17 cellular contexts compared by ENCODE assay signal in the genomic region with DNA sequence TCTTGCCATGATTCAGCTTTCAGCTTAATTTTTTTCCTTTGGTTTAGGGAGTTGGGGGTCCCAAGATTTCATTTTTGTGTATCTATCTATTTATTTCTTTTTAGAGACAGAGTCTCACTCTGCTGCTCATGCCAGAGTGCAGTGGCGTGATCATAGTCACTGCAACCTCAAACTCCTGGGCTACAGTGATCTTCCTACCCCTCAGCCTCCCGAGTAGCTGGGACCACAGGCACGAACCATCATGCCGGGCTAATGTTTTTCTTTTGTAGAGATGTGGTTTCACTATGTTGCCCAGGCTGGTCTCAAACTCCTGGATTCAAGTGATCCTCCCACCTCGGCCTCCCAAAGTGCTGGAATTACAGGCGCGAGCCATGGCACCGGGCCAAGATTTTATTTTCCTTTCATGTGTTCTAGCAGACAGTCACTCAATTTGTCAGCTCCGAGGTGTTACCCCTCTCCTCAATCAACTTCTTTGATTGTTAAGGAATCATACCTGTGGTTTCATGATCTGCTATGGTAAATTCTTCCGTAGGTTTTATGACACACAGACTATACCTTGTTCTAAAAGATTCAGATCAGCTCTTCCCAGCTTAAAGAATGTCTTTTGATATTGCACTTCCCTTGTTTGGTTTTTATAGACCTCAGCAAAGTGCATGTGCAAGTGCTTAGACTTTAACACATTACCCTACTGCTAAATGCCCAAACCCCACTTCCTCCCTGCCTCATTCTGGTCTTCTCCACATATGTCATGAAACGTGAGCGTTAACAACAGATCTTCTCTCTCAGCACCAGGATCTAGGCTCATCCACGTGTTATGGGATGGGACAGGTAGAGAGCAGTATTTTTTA. TPM values are rescaled to one million over a fixed set of nuclear protein-coding genes. Genes with fewer than 3 reads are reported as not detected.
A peak's percentile ranks its signal among the peaks of the same experiment; 100 is the strongest.
DNase-seq lines count a peak whose midpoint lies in the region; ATAC-seq and FAIRE-seq lines count a peak whose summit lies in the region.
"Had no signal": no experiment of that assay in that cellular context is flagged by ENCODE, and none has a peak within 500 bp of the region (broad histone marks: within the 10 kb centered on the region; RNA-seq: fewer than 3 reads in every experiment).

No MANE protein-coding gene starts in this region.

- in situ Hi-C loops in HAP-1 (cut with MboI; ENCODE audit: low sequenced_read_pairs), result loop anchor here (25.0 kb wide), 1 partner anchor 377 kb away; the partner anchor contains the start of gene SLFN12L

- H3K4me1 ChIP-seq in CD4-positive, CD25-positive, alpha-beta regulatory T cell (ENCODE audit: control insufficient read depth, insufficient read depth, low read length, poor library complexity, severe bottlenecking), result peaks cover 31% of the 10 kb centered on the region
- H3K4me1 ChIP-seq in naive thymus-derived CD4-positive, alpha-beta T cell (ENCODE audit: control insufficient read depth in 2 of 2, insufficient read depth in 2 of 2, low read length in 2 of 2), result peaks cover 40 to 50% of the 10 kb centered on the region in 2 donors
- no peaks in the 10 kb centered on the region for H3K4me1 ChIP-seq in HAP-1
- H3K4me1 ChIP-seq: esophagus muscularis mucosa had no signal

- peak overlapping the region; percentile 72 for H3K27ac ChIP-seq in CD4-positive, CD25-positive, alpha-beta regulatory T cell (ENCODE audit: insufficient read depth, low read length, poor library complexity, severe bottlenecking)
- H3K27ac ChIP-seq in naive thymus-derived CD4-positive, alpha-beta T cell (ENCODE audit: low read depth, low read length), result peak overlapping the region; percentile 75
- H3K27ac ChIP-seq: esophagus muscularis mucosa, GM23248 had no signal

- peak overlapping the region; percentile 2 to 79 (median 76) for H3K27ac Mint-ChIP-seq in CD4-positive, CD25-positive, alpha-beta regulatory T cell
- peak overlapping the region; percentile 58 for H3K27ac Mint-ChIP-seq in T-helper 1 cell treated with Interleukin-12 subunit alpha and Interleukin-12 subunit beta and Interleukin-4 antibody, amounts not matched to agents 30 μg/mL and 1 μg/mL, for 36 hours
- H3K27ac Mint-ChIP-seq in activated T-cell treated with anti-CD3 and anti-CD28 coated beads, Interleukin-2, amount 50 U/mL, for 72 hours, result peak overlapping the region; percentile 35
- H3K27ac Mint-ChIP-seq in naive thymus-derived CD4-positive, alpha-beta T cell, result peak overlapping the region; percentile 65 to 96 (median 90)

- POLR2A ChIA-PET in naive thymus-derived CD4-positive, alpha-beta T cell (lab: Charles Lee), result interaction anchor here (0.6 to 7.1 kb wide), 23 partner anchors 8 to 648 kb away, joined by 3 to 81 read pairs (median 4); partner anchors contain the start of genes NLE1, PEX12, SLFN5 and TAF15

- no peaks in the 10 kb centered on the region for H3K36me3 Mint-ChIP-seq in CD4-positive, CD25-positive, alpha-beta regulatory T cell
- H3K36me3 Mint-ChIP-seq in T-helper 1 cell treated with Interleukin-12 subunit alpha and Interleukin-12 subunit beta and Interleukin-4 antibody, amounts not matched to agents 30 μg/mL and 1 μg/mL, for 36 hours (ENCODE audit: low read depth), result peaks cover 3% of the 10 kb centered on the region
- no peaks in the 10 kb centered on the region for H3K36me3 Mint-ChIP-seq in activated T-cell treated with anti-CD3 and anti-CD28 coated beads, Interleukin-2, amount 50 U/mL, for 72 hours (ENCODE audit: insufficient read depth in 2 of 2)
- H3K36me3 Mint-ChIP-seq in naive thymus-derived CD4-positive, alpha-beta T cell, result peaks cover 0 to 9% (median 0%) of the 10 kb centered on the region in 5 donors

- CTCF ChIA-PET in naive thymus-derived CD4-positive, alpha-beta T cell (lab: Charles Lee), result interaction anchor here (0.6 to 1.4 kb wide), 5 partner anchors 8 to 81 kb away, joined by 3 to 5 read pairs (median 3); no protein-coding TSS in a partner anchor

- no peaks in the 10 kb centered on the region for H3K9me3 ChIP-seq in CD4-positive, CD25-positive, alpha-beta regulatory T cell (ENCODE audit: control insufficient read depth in 2 of 2, low read length in 2 of 2)
- no peaks in the 10 kb centered on the region for H3K9me3 ChIP-seq in naive thymus-derived CD4-positive, alpha-beta T cell (ENCODE audit: control insufficient read depth in 2 of 3, low read length in 3 of 3)
- no peaks in the 10 kb centered on the region for H3K9me3 ChIP-seq in HAP-1
- H3K9me3 ChIP-seq: esophagus muscularis mucosa had no signal

- peak overlapping the region; percentile 51 for H3K4me3 ChIP-seq in CD4-positive, CD25-positive, alpha-beta regulatory T cell (ENCODE audit: low read depth, low read length)
- H3K4me3 ChIP-seq in naive thymus-derived CD4-positive, alpha-beta T cell (ENCODE audit: low read length), result peak overlapping the region; percentile 30
- H3K4me3 ChIP-seq in HAP-1, result no peak overlapping the region
- H3K4me3 ChIP-seq: esophagus muscularis mucosa, GM23248 had no signal

- peaks cover 20 to 64% (median 40%) of the 10 kb centered on the region in 4 donors for H3K4me1 Mint-ChIP-seq in CD4-positive, CD25-positive, alpha-beta regulatory T cell
- H3K4me1 Mint-ChIP-seq in T-helper 1 cell treated with Interleukin-12 subunit alpha and Interleukin-12 subunit beta and Interleukin-4 antibody, amounts not matched to agents 30 μg/mL and 1 μg/mL, for 36 hours (ENCODE audit: low read depth), result peaks cover 29% of the 10 kb centered on the region
- peaks cover 51% of the 10 kb centered on the region for H3K4me1 Mint-ChIP-seq in activated T-cell treated with anti-CD3 and anti-CD28 coated beads, Interleukin-2, amount 50 U/mL, for 72 hours (ENCODE audit: low read depth)
- peaks cover 32 to 73% (median 70%) of the 10 kb centered on the region in 7 donors for H3K4me1 Mint-ChIP-seq in naive thymus-derived CD4-positive, alpha-beta T cell

- DNase-seq in CD4-positive, CD25-positive, alpha-beta regulatory T cell, result peak in 2 of 3 donors; percentile 22 to 48
- DNase-seq in activated T-cell treated with anti-CD3 and anti-CD28 coated beads, Interleukin-2, amount 50 U/mL, for 72 hours, result no peak
- peak in 7 of 9 donors; percentile 58 to 80 (median 74) for DNase-seq in naive thymus-derived CD4-positive, alpha-beta T cell
- DNase-seq in frontal cortex (ENCODE audit: low spot score in 2 of 2) (no peak), HAP-1 (ENCODE audit: low spot score in 2 of 2) (no peak), mesenteric fat pad (ENCODE audit: low spot score) (no peak), NAMALWA (ENCODE audit: low spot score) (no peak)
- DNase-seq: DMS79 treated with DMSO at 0.1 percent for 48 hours, GM23248, hypothalamus, NCI-H510A treated with DMSO at 0.1 percent for 48 hours, RPMI8226 had no signal

- H3K36me3 ChIP-seq in CD4-positive, CD25-positive, alpha-beta regulatory T cell (ENCODE audit: control insufficient read depth, insufficient read depth, low read length), result no peaks in the 10 kb centered on the region
- H3K36me3 ChIP-seq in naive thymus-derived CD4-positive, alpha-beta T cell (ENCODE audit: control insufficient read depth in 2 of 3, insufficient read depth in 3 of 3, low read length in 3 of 3), result no peaks in the 10 kb centered on the region
- no peaks in the 10 kb centered on the region for H3K36me3 ChIP-seq in HAP-1 (replicated peaks)

- H3K4me3 Mint-ChIP-seq in CD4-positive, CD25-positive, alpha-beta regulatory T cell, result peak overlapping the region; percentile 11 to 69 (median 38)
- H3K4me3 Mint-ChIP-seq in T-helper 1 cell treated with Interleukin-12 subunit alpha and Interleukin-12 subunit beta and Interleukin-4 antibody, amounts not matched to agents 30 μg/mL and 1 μg/mL, for 36 hours, result peak overlapping the region; percentile 38
- H3K4me3 Mint-ChIP-seq in activated T-cell treated with anti-CD3 and anti-CD28 coated beads, Interleukin-2, amount 50 U/mL, for 72 hours, result peak overlapping the region; percentile 63
- peak overlapping the region; percentile 41 to 83 (median 72) for H3K4me3 Mint-ChIP-seq in naive thymus-derived CD4-positive, alpha-beta T cell

- intact Hi-C loops in naive thymus-derived CD4-positive, alpha-beta T cell (cut with micrococcal nuclease), result loop anchor here in 1 of 2 donors (1.0 to 5.0 kb wide), 7 partner anchors 18 to 647 kb away; partner anchors contain the start of genes AP2B1, NLE1, SLFN11 and TAF15

- ATAC-seq in CD4-positive, CD25-positive, alpha-beta regulatory T cell (ENCODE audit: low read depth in 2 of 2), result peak; percentile 47 to 49
- peak; percentile 57 to 64 for ATAC-seq in activated T-cell treated with anti-CD3 and anti-CD28 coated beads, Interleukin-2, amount 50 U/mL, for 72 hours (replicated peaks in 1 of 2)
- ATAC-seq in naive thymus-derived CD4-positive, alpha-beta T cell, result peak; percentile 85

- no peaks in the 10 kb centered on the region for H3K9me3 Mint-ChIP-seq in CD4-positive, CD25-positive, alpha-beta regulatory T cell
- H3K9me3 Mint-ChIP-seq in T-helper 1 cell treated with Interleukin-12 subunit alpha and Interleukin-12 subunit beta and Interleukin-4 antibody, amounts not matched to agents 30 μg/mL and 1 μg/mL, for 36 hours, result no peaks in the 10 kb centered on the region
- no peaks in the 10 kb centered on the region for H3K9me3 Mint-ChIP-seq in activated T-cell treated with anti-CD3 and anti-CD28 coated beads, Interleukin-2, amount 50 U/mL, for 72 hours
- H3K9me3 Mint-ChIP-seq in naive thymus-derived CD4-positive, alpha-beta T cell, result peaks cover 0 to 4% (median 0%) of the 10 kb centered on the region in 11 donors

- H3K27me3 Mint-ChIP-seq in CD4-positive, CD25-positive, alpha-beta regulatory T cell, result no peaks in the 10 kb centered on the region
- no peaks in the 10 kb centered on the region for H3K27me3 Mint-ChIP-seq in T-helper 1 cell treated with Interleukin-12 subunit alpha and Interleukin-12 subunit beta and Interleukin-4 antibody, amounts not matched to agents 30 μg/mL and 1 μg/mL, for 36 hours (ENCODE audit: low read depth)
- H3K27me3 Mint-ChIP-seq in activated T-cell treated with anti-CD3 and anti-CD28 coated beads, Interleukin-2, amount 50 U/mL, for 72 hours (ENCODE audit: low read depth), result no peaks in the 10 kb centered on the region
- H3K27me3 Mint-ChIP-seq in naive thymus-derived CD4-positive, alpha-beta T cell, result peaks cover 0 to 11% (median 0%) of the 10 kb centered on the region in 5 donors

- FAIRE-seq in frontal cortex (lab: Jason Lieb, UNC), result no peak

- no peaks in the 10 kb centered on the region for H3K27me3 ChIP-seq in CD4-positive, CD25-positive, alpha-beta regulatory T cell (ENCODE audit: control insufficient read depth, insufficient read depth, low read length)
- H3K27me3 ChIP-seq in naive thymus-derived CD4-positive, alpha-beta T cell (ENCODE audit: control insufficient read depth in 2 of 2, insufficient read depth in 2 of 2, low read length in 2 of 2), result no peaks in the 10 kb centered on the region
- peaks cover 16% of the 10 kb centered on the region for H3K27me3 ChIP-seq in HAP-1 (ENCODE audit: low read depth)

RNA-seq across cellular contexts. Expression of gene UNC45B, which starts 13.0 kb away (rescaled TPM):
- total RNA-seq in CD4-positive, CD25-positive, alpha-beta regulatory T cell, result 0.44 TPM
- polyA plus RNA-seq in CD4-positive, CD25-positive, alpha-beta regulatory T cell, result under 1 TPM; 0.29 to 0.63 (median 0.43) TPM
- under 1 TPM; 0.05 to 0.07 TPM for total RNA-seq in activated T-cell treated with anti-CD3 and anti-CD28 coated beads, Interleukin-2, amount 50 U/mL, for 72 hours
- under 1 TPM; 0.10 to 0.62 (median 0.29) TPM for total RNA-seq in naive thymus-derived CD4-positive, alpha-beta T cell
- polyA plus RNA-seq in naive thymus-derived CD4-positive, alpha-beta T cell, result under 1 TPM; 0.10 to 0.22 TPM
- total RNA-seq in frontal cortex (under 0.01 TPM), mesenteric fat pad (not detected)
- total RNA-seq: chondrocyte, GM23248 had no signal
- polyA plus RNA-seq: GM23248 had no signal

RNA-seq across cellular contexts. Expression of gene NLE1, which starts 18.5 kb away (rescaled TPM):
- total RNA-seq in CD4-positive, CD25-positive, alpha-beta regulatory T cell, result 9.8 TPM
- 1 to 10 TPM; 3.1 to 5.3 (median 3.8) TPM for polyA plus RNA-seq in CD4-positive, CD25-positive, alpha-beta regulatory T cell
- 10 to 100 TPM; 24.3 to 31.4 TPM for total RNA-seq in activated T-cell treated with anti-CD3 and anti-CD28 coated beads, Interleukin-2, amount 50 U/mL, for 72 hours
- total RNA-seq in naive thymus-derived CD4-positive, alpha-beta T cell, result 10 to 100 TPM in 4 of 5 experiments, 1 to 10 TPM in 1; 10.0 to 29.4 (median 21.8) TPM
- polyA plus RNA-seq in naive thymus-derived CD4-positive, alpha-beta T cell, result 10 to 100 TPM in 1 of 2 donors, 1 to 10 TPM in 1; 6.1 to 10.7 TPM
- total RNA-seq in frontal cortex (19.2 TPM), mesenteric fat pad (14.0 TPM)

RNA-seq across cellular contexts. Expression of gene SLC35G3, which starts 33.6 kb away (rescaled TPM):
- not detected for total RNA-seq in CD4-positive, CD25-positive, alpha-beta regulatory T cell
- under 1 TPM; 0.08 to 0.19 (median 0.13) TPM for polyA plus RNA-seq in CD4-positive, CD25-positive, alpha-beta regulatory T cell
- not detected for total RNA-seq in activated T-cell treated with anti-CD3 and anti-CD28 coated beads, Interleukin-2, amount 50 U/mL, for 72 hours
- total RNA-seq in naive thymus-derived CD4-positive, alpha-beta T cell, result not detected
- not detected for polyA plus RNA-seq in naive thymus-derived CD4-positive, alpha-beta T cell
- not detected for total RNA-seq in frontal cortex
- not detected for total RNA-seq in mesenteric fat pad
- total RNA-seq: chondrocyte, esophagus muscularis mucosa, GM23248, liver, M059J had no signal
- polyA plus RNA-seq: GM23248, liver had no signal

RNA-seq across cellular contexts. Expression of gene FNDC8, which starts 39.2 kb away (rescaled TPM):
- total RNA-seq in CD4-positive, CD25-positive, alpha-beta regulatory T cell, result not detected
- not detected for polyA plus RNA-seq in CD4-positive, CD25-positive, alpha-beta regulatory T cell
- not detected for total RNA-seq in activated T-cell treated with anti-CD3 and anti-CD28 coated beads, Interleukin-2, amount 50 U/mL, for 72 hours
- not detected for total RNA-seq in naive thymus-derived CD4-positive, alpha-beta T cell
- not detected for polyA plus RNA-seq in naive thymus-derived CD4-positive, alpha-beta T cell
- total RNA-seq in frontal cortex (not detected), mesenteric fat pad (not detected)
- total RNA-seq: chondrocyte, esophagus muscularis mucosa, GM23248, liver, M059J had no signal
- polyA plus RNA-seq: GM23248, liver had no signal

RNA-seq across cellular contexts. Expression of gene RAD51D, which starts 40.9 kb away (rescaled TPM):
- 11.7 TPM for total RNA-seq in CD4-positive, CD25-positive, alpha-beta regulatory T cell
- polyA plus RNA-seq in CD4-positive, CD25-positive, alpha-beta regulatory T cell, result 10 to 100 TPM in 2 of 4 donors, 1 to 10 TPM in 2; 7.0 to 11.5 (median 10.3) TPM
- total RNA-seq in activated T-cell treated with anti-CD3 and anti-CD28 coated beads, Interleukin-2, amount 50 U/mL, for 72 hours, result 10 to 100 TPM; 35.3 to 44.5 TPM
- total RNA-seq in naive thymus-derived CD4-positive, alpha-beta T cell, result 10 to 100 TPM; 15.0 to 34.2 (median 25.4) TPM
- polyA plus RNA-seq in naive thymus-derived CD4-positive, alpha-beta T cell, result 10 to 100 TPM in 1 of 2 donors, 1 to 10 TPM in 1; 7.0 to 17.6 TPM
- total RNA-seq in frontal cortex, result 9.8 TPM
- 10.6 TPM for total RNA-seq in mesenteric fat pad

Comparison
In these comparisons a context has a peak if more than half of its experiments do, and no peak if none do; other contexts are left out.
1. DNase-seq: peak in CD4-positive, CD25-positive, alpha-beta regulatory T cell (2 of 3) and naive thymus-derived CD4-positive, alpha-beta T cell (7 of 9); none in activated T-cell treated with anti-CD3 and anti-CD28 coated beads, Interleukin-2, amount 50 U/mL, for 72 hours (0 of 2), frontal cortex (0 of 2), HAP-1 (0 of 2), mesenteric fat pad (single experiment) and NAMALWA (single experiment).
2. H3K27ac Mint-ChIP-seq: peak in every context shown above with its lines; median percentile 90 in naive thymus-derived CD4-positive, alpha-beta T cell; 76 in CD4-positive, CD25-positive, alpha-beta regulatory T cell; 58 in T-helper 1 cell treated with Interleukin-12 subunit alpha and Interleukin-12 subunit beta and Interleukin-4 antibody, amounts not matched to agents 30 μg/mL and 1 μg/mL, for 36 hours; 35 in activated T-cell treated with anti-CD3 and anti-CD28 coated beads, Interleukin-2, amount 50 U/mL, for 72 hours.
3. Peak in every context shown above with its lines, with median percentiles within 50 percentile points of each other: ATAC-seq and H3K4me3 Mint-ChIP-seq.